Comparison of ENCODE assay signal across 1 cellular context in genomic region chr7:151379193-151379520, GRCh38.
TF ChIP-seq lines count a peak whose summit lies in the region.

No MANE protein-coding gene starts in this region.

TF ChIP-seq in IMR-90, 13 proteins besides CTCF, POLR2A, EP300 and RAD21:
- TF ChIP-seq USF2 (IDR thresholded peaks at IDR 0.05; ENCODE audit: low read depth, low read length) (no peak), CHD1 (IDR thresholded peaks at IDR 0.05; ENCODE audit: low read depth, low read length) (no peak), NFE2L2 (IDR thresholded peaks at IDR 0.05; ENCODE audit: low read depth, low read length) (no peak), MAFK (IDR thresholded peaks at IDR 0.05; ENCODE audit: low read depth, low read length) (no peak), ELK1 (IDR thresholded peaks at IDR 0.05; ENCODE audit: borderline replicate concordance, low read depth, low read length) (no peak), MAZ (IDR thresholded peaks at IDR 0.05; ENCODE audit: borderline replicate concordance, low read depth, low read length) (no peak), RCOR1 (IDR thresholded peaks at IDR 0.05; ENCODE audit: insufficient replicate concordance, low read length) (no peak), BHLHE40 (IDR thresholded peaks at IDR 0.05; ENCODE audit: low read depth, low read length) (no peak), CEBPB (IDR thresholded peaks at IDR 0.05; ENCODE audit: low read depth, low read length) (no peak)
TF ChIP-seq in IMR-90: peak in this region for 0.
